Comparison of ENCODE assay signal across 8 cellular contexts in genomic region chr1:3898994-3899775, GRCh38. TPM values are rescaled to one million over a fixed set of nuclear protein-coding genes. Genes with fewer than 3 reads are reported as not detected.
A peak's percentile ranks its signal among the peaks of the same experiment; 100 is the strongest.
DNase-seq lines count a peak whose midpoint lies in the region; ATAC-seq and TF ChIP-seq lines count a peak whose summit lies in the region.

No MANE protein-coding gene starts in this region.

- H3K4me3 ChIP-seq in GM06990 (replicated peaks; ENCODE audit: low read depth, low read length): peak overlapping the region; percentile 95
- H3K4me3 ChIP-seq in MG63: peak overlapping the region; percentile 93
- H3K4me3 ChIP-seq in muscle layer of duodenum (ENCODE audit: low read depth in 1 of 2, low read length in 2 of 2): peak overlapping the region; percentile 77 to 95

- ATAC-seq in GM21360 (IDR thresholded peaks at IDR 0.05; ENCODE audit: unreplicated experiment): no peak
- no peak for ATAC-seq in HG02884 (IDR thresholded peaks at IDR 0.05; ENCODE audit: unreplicated experiment)

- peaks cover 17% of the 10 kb centered on the region for H3K9me3 ChIP-seq in MG63
- H3K9me3 ChIP-seq in muscle layer of duodenum (ENCODE audit: control insufficient read depth in 1 of 2, low read length in 2 of 2): peaks cover 0 to 7% of the 10 kb centered on the region in 2 donors

- DNase-seq in GM06990 (ENCODE audit: extremely low read depth, insufficient read length) (no peak), MG63 (no peak), cerebellar cortex (ENCODE audit: low spot score) (peak; percentile 20), NCI-H1417 treated with DMSO at 0.1 percent for 48 hours (lab: John Stamatoyannopoulos, UW) (no peak), DMS114 treated with DMSO at 0.1 percent for 48 hours (lab: John Stamatoyannopoulos, UW; ENCODE audit: unreplicated experiment) (no peak)

- H3K36me3 ChIP-seq in GM06990 (ENCODE audit: control insufficient read depth, insufficient read depth, low read length) (no peaks in the 10 kb centered on the region), MG63 (peaks cover 20% of the 10 kb centered on the region), muscle layer of duodenum (ENCODE audit: control insufficient read depth in 1 of 2, insufficient read depth in 2 of 2, low read length in 2 of 2) (no peaks in the 10 kb centered on the region)

- TF ChIP-seq CTCF in GM06990 (IDR thresholded peaks at IDR 0.05; ENCODE audit: insufficient read depth, low read length, poor library complexity, severe bottlenecking): peak; percentile 24

- peak overlapping the region; percentile 72 for H3K27ac ChIP-seq in muscle layer of duodenum (ENCODE audit: low read length)

- H3K4me1 ChIP-seq in muscle layer of duodenum (ENCODE audit: control insufficient read depth in 1 of 2, insufficient read depth in 2 of 2, low read length in 2 of 2): peaks cover 0 to 13% of the 10 kb centered on the region in 2 donors

- H3K27me3 ChIP-seq in GM06990 (replicated peaks; ENCODE audit: control insufficient read depth, insufficient read depth, low read length): no peaks in the 10 kb centered on the region
- no peaks in the 10 kb centered on the region for H3K27me3 ChIP-seq in MG63
- no peaks in the 10 kb centered on the region for H3K27me3 ChIP-seq in muscle layer of duodenum (ENCODE audit: low read depth, low read length)

RNA-seq across cellular contexts. Expression of gene C1orf174, which starts 0.9 kb away (rescaled TPM):
- 49.3 and 61.2 TPM in 2 replicates for total RNA-seq in MG63 (2014; rRNA removed; shearing (Covaris generic); ENCODE audit: low replicate concordance)

RNA-seq across cellular contexts. Expression of gene DFFB, which starts 41.9 kb away (rescaled TPM):
- total RNA-seq in MG63 (2014; rRNA removed; shearing (Covaris generic); ENCODE audit: low replicate concordance): 12.7 and 19.1 TPM in 2 replicates

RNA-seq across cellular contexts. Expression of gene CEP104, which starts 42.2 kb away (rescaled TPM):
- 4.9 TPM in 2 replicates for total RNA-seq in MG63 (2014; rRNA removed; shearing (Covaris generic); ENCODE audit: low replicate concordance)
